Comparison of ENCODE assay signal across 8 cellular contexts in genomic region chr2:230602562-230603230, GRCh38.
DNase-seq lines count a peak whose midpoint lies in the region; ATAC-seq and TF ChIP-seq lines count a peak whose summit lies in the region.

No MANE protein-coding gene starts in this region.

- H3K4me3 ChIP-seq in lower lobe of right lung: no peak overlapping the region

- H3K9me3 ChIP-seq in lower lobe of right lung: no peaks in the 10 kb centered on the region

- no peaks in the 10 kb centered on the region for H3K36me3 ChIP-seq in lower lobe of right lung

- TF ChIP-seq CTCF in lower lobe of right lung (IDR thresholded peaks at IDR 0.05) (no peak), MCF 10A (IDR thresholded peaks at IDR 0.05; ENCODE audit: unreplicated experiment) (no peak)

- H3K4me3 Mint-ChIP-seq in MCF 10A (ENCODE audit: unreplicated experiment): no peak overlapping the region

- H3K36me3 Mint-ChIP-seq in MCF 10A (ENCODE audit: insufficient read depth, unreplicated experiment): no peaks in the 10 kb centered on the region

- peak; percentile 57 for ATAC-seq in GM18868 (IDR thresholded peaks at IDR 0.05; ENCODE audit: unreplicated experiment)
- ATAC-seq in HG03039 (IDR thresholded peaks at IDR 0.05; ENCODE audit: unreplicated experiment): peak; percentile 46
- peak; percentile 48 to 76 for ATAC-seq in lower lobe of right lung
- no peak for ATAC-seq in GM18858 (IDR thresholded peaks at IDR 0.05; ENCODE audit: unreplicated experiment)

- DNase-seq in activated CD4-positive, CD25-positive, alpha-beta regulatory T cell treated with anti-CD3 and anti-CD28 coated beads, Interleukin-2, amount 50 U/mL, for 72 hours: peak; percentile 62
- DNase-seq in lower lobe of right lung: no peak
- no peak for DNase-seq in ureter (ENCODE audit: low spot score)
- no peak for DNase-seq in NOMO-1 (lab: John Stamatoyannopoulos, UW; ENCODE audit: unreplicated experiment in 2 of 2)
- DNase-seq in MCF 10A (ENCODE audit: unreplicated experiment): no peak

- BruUV-seq in MCF 10A (replicated peaks; lab: Mats Ljungman, UMichigan): no TSS peak

- no peaks in the 10 kb centered on the region for H3K27me3 Mint-ChIP-seq in MCF 10A (ENCODE audit: insufficient read depth, unreplicated experiment)

- no peak overlapping the region for H3K27ac Mint-ChIP-seq in MCF 10A (ENCODE audit: low read depth, unreplicated experiment)

- no peak overlapping the region for H3K27ac ChIP-seq in lower lobe of right lung

- POLR2A ChIA-PET in MCF 10A (lab: Yijun Ruan, JAX): interaction anchor here (0.6 kb wide), 1 partner anchor 12 kb away, joined by 4 read pairs; no protein-coding TSS in a partner anchor

- no peaks in the 10 kb centered on the region for H3K27me3 ChIP-seq in lower lobe of right lung (ENCODE audit: low read depth)

- H3K4me1 ChIP-seq in lower lobe of right lung: no peaks in the 10 kb centered on the region

- no peaks in the 10 kb centered on the region for H3K4me1 Mint-ChIP-seq in MCF 10A (ENCODE audit: insufficient read depth, unreplicated experiment)

- H3K9me3 Mint-ChIP-seq in MCF 10A (ENCODE audit: unreplicated experiment): no peaks in the 10 kb centered on the region

- intact Hi-C loops in lower lobe of right lung (cut with DNase I) (no loop called here), MCF 10A (cut with micrococcal nuclease) (no loop called here)

- CTCF ChIA-PET in MCF 10A (lab: Yijun Ruan, JAX): no interaction called here
